In the genomic region with DNA sequence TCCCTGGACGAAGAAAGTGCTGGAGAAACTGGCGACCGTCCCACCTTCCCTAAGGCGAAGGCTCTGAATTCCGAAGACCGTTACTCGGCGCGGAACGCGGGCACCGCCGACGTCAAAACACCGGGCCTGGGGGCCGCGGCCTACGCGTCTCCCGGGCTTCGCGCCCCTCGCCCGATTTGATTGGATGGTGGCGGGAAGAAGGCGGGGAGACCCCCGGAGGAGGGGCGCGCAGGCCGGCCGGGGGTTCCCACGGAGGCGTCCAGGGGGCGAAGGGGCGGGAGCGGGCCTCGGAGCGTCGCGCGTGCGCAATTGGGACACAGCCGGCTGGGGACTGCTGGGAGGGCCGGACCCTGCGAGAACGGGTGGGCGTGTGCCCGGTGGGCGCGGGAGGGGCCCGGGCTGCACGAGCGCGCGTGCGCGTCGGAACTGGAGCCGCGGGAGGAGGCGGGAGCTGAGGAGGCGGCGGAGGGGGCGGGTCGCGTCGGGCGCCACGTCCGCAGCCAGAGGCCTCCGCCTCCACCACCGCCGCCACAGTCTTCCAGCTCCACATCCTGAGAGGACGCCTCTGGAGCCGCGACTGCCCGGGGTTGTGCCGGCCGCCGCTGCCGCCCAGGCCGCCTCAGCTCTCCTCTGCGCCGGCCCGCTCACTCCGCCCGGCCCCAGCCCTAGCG, we compare ENCODE assay signal across 8 cellular contexts. TPM values are rescaled to one million over a fixed set of nuclear protein-coding genes. Genes with fewer than 3 reads are reported as not detected.
DNase-seq lines count a peak whose midpoint lies in the region; ATAC-seq and TF ChIP-seq lines count a peak whose summit lies in the region.

A gene (plus strand): TSS at position 531 of the 671 bp plus-strand sequence. CDS start 11,210 bp downstream, outside the sequence.

- intact Hi-C loops in psoas muscle (cut with DNase I), result loop anchor here (1.0 to 10.0 kb wide), 2 partner anchors 31 to 139 kb away; a partner anchor contains a TSS

- H3K36me3 ChIP-seq in right atrium auricular region (no peaks in the 10 kb centered on the region), psoas muscle (ENCODE audit: insufficient read depth in 1 of 2, low read depth in 1 of 2) (peaks cover 0 to 12% of the 10 kb centered on the region in 2 donors), urinary bladder (ENCODE audit: insufficient read depth) (no peaks in the 10 kb centered on the region)

- H3K4me1 ChIP-seq in right atrium auricular region (peaks cover 0 to 44% of the 10 kb centered on the region in 2 donors), psoas muscle (peaks cover 37% of the 10 kb centered on the region), urinary bladder (ENCODE audit: insufficient read depth) (peaks cover 4% of the 10 kb centered on the region)

- ATAC-seq in HG02798 (IDR thresholded peaks at IDR 0.05; ENCODE audit: poor library complexity, unreplicated experiment), result peak; percentile 90
- ATAC-seq in psoas muscle, result peak; percentile 92 to 96 (median 94)

- H3K27me3 ChIP-seq in right atrium auricular region, result no peaks in the 10 kb centered on the region
- no peaks in the 10 kb centered on the region for H3K27me3 ChIP-seq in psoas muscle (ENCODE audit: insufficient read depth in 3 of 3, low read length in 2 of 3)

- in situ Hi-C loops in GM13976 (cut with MboI; ENCODE audit: low sequenced_read_pairs, unreplicated experiment), result no loop called here

- WGBS in psoas muscle, 3 donors, result 0 to 1% (median 0%) methylated on average over 31 to 88 of the region's 88 CpGs
- under 1% methylated on average over 88 of the region's 88 CpGs for WGBS in urinary bladder

- TF ChIP-seq CTCF in GM13976 (IDR thresholded peaks at IDR 0.05; ENCODE audit: borderline replicate concordance, control extremely low read depth, extremely low read depth, insufficient read depth, missing control alignments), result no peak
- TF ChIP-seq CTCF in right atrium auricular region (IDR thresholded peaks at IDR 0.05), result no peak
- no peak for TF ChIP-seq CTCF in psoas muscle (IDR thresholded peaks at IDR 0.05)

- H3K9me3 ChIP-seq in right atrium auricular region (no peaks in the 10 kb centered on the region), psoas muscle (no peaks in the 10 kb centered on the region)

- DNase-seq in GM13976 (ENCODE audit: low spot score) (peak; percentile 99), NCI-H1436 (lab: John Stamatoyannopoulos, UW) (peak; percentile 95), T-helper 2 cell (peak; percentile 77 to 96 (median 85)), right atrium auricular region (ENCODE audit: low spot score) (peak; percentile 91), psoas muscle (peak; percentile 94 to 97)

- H3K4me3 ChIP-seq in right atrium auricular region (peak within 1 kb of the TSS; percentile 92 to 97), psoas muscle (peak within 1 kb of the TSS; percentile 93), urinary bladder (ENCODE audit: low read depth, low read length) (peak within 1 kb of the TSS; percentile 91)

- H3K27ac ChIP-seq in angular gyrus (ENCODE audit: low read depth, low read length), result peak within 1 kb of the TSS; percentile 88
- H3K27ac ChIP-seq in right atrium auricular region, result peak within 1 kb of the TSS; percentile 99
- peak within 1 kb of the TSS; percentile 96 for H3K27ac ChIP-seq in psoas muscle
- peak within 1 kb of the TSS; percentile 95 for H3K27ac ChIP-seq in urinary bladder (ENCODE audit: low read depth)

RNA-seq across cellular contexts. Expression of the gene that starts here (rescaled TPM):
- total RNA-seq in right atrium auricular region, result 10 to 100 TPM; 46.4 to 59.7 TPM
- 10 to 100 TPM; 13.4 to 18.2 (median 16.4) TPM for total RNA-seq in psoas muscle
- polyA plus RNA-seq in psoas muscle, result 10 to 100 TPM in 2 of 3 donors, 1 to 10 TPM in 1; 9.5 to 20.8 (median 12.4) TPM
- total RNA-seq in urinary bladder, result 183 TPM
- polyA plus RNA-seq in urinary bladder, result 21.5 TPM

Comparison
In these comparisons a context has a peak if more than half of its experiments do, and no peak if none do; other contexts are left out.
1. Peak in every context shown above with its lines: DNase-seq, ATAC-seq, H3K4me3 ChIP-seq and H3K27ac ChIP-seq.